ENCODE assay signal across 8 cellular contexts in genomic region chr22:36528336-36528735, GRCh38. TPM values are rescaled to one million over a fixed set of nuclear protein-coding genes. Genes with fewer than 3 reads are reported as not detected.
DNase-seq lines count a peak whose midpoint lies in the region; ATAC-seq and TF ChIP-seq lines count a peak whose summit lies in the region.

No MANE protein-coding gene starts in this region.

- no peak for TF ChIP-seq CTCF in epithelial cell of esophagus (IDR thresholded peaks at IDR 0.05; ENCODE audit: insufficient read depth, low read depth, low read length, missing control alignments)
- no peak for TF ChIP-seq CTCF in neural cell (IDR thresholded peaks at IDR 0.05; ENCODE audit: poor library complexity, severe bottlenecking)

- peaks cover 14% of the 10 kb centered on the region for H3K79me2 ChIP-seq in neural cell (replicated peaks; ENCODE audit: insufficient read depth, low read length)

- H3K4me3 ChIP-seq in SK-N-MC (peak overlapping the region; percentile 91), epithelial cell of esophagus (ENCODE audit: low read length) (peak overlapping the region; percentile 91), neural cell (ENCODE audit: low read length) (peak overlapping the region; percentile 88)

- no peaks in the 10 kb centered on the region for H3K9me2 ChIP-seq in neural cell (ENCODE audit: insufficient read depth, low read length)

- no peaks in the 10 kb centered on the region for H3F3A ChIP-seq in neural cell (ENCODE audit: insufficient read depth, low read length, poor library complexity, severe bottlenecking)

- H3K36me3 ChIP-seq in SK-N-MC (ENCODE audit: insufficient read depth, low read length), result peaks cover 50% of the 10 kb centered on the region
- H3K36me3 ChIP-seq in neural cell (ENCODE audit: insufficient read depth, low read length), result peaks cover 4% of the 10 kb centered on the region

- no peaks in the 10 kb centered on the region for H4K20me1 ChIP-seq in neural cell (ENCODE audit: insufficient read depth)

- H3K9ac ChIP-seq in SK-N-MC (ENCODE audit: insufficient read length) (peak overlapping the region; percentile 99), neural cell (ENCODE audit: low read length) (peak overlapping the region; percentile 78)

- no peak for DNase-seq in SK-N-MC (ENCODE audit: low read depth, low spot score)
- DNase-seq in epithelial cell of esophagus (ENCODE audit: low read depth), result no peak
- DNase-seq in glomerular visceral epithelial cell (ENCODE audit: extremely low spot score), result no peak
- DNase-seq in SKM-1 treated with dmso at 0.1 percent for 144 hours (lab: John Stamatoyannopoulos, UW; ENCODE audit: unreplicated experiment), result no peak

- H3K27ac ChIP-seq in SK-N-MC (peak overlapping the region; percentile 92), neural cell (ENCODE audit: low read length) (peak overlapping the region; percentile 71)

- TF ChIP-seq EP300 in neural cell (conservative IDR thresholded peaks at IDR 0.05; ENCODE audit: poor library complexity, severe bottlenecking), result no peak

- no peaks in the 10 kb centered on the region for H3K9me3 ChIP-seq in SK-N-MC (ENCODE audit: low read depth, low read length)
- no peaks in the 10 kb centered on the region for H3K9me3 ChIP-seq in neural cell (ENCODE audit: low read length)

- peak overlapping the region; percentile 79 for H3K4me2 ChIP-seq in neural cell (ENCODE audit: low read length)

- ATAC-seq in GM21825 (IDR thresholded peaks at IDR 0.05; ENCODE audit: unreplicated experiment) (peak; percentile 1), HG02870 (IDR thresholded peaks at IDR 0.05; ENCODE audit: unreplicated experiment) (no peak), HG03565 (IDR thresholded peaks at IDR 0.05; ENCODE audit: unreplicated experiment) (no peak)

- no peaks in the 10 kb centered on the region for H3K27me3 ChIP-seq in neural cell (ENCODE audit: insufficient read depth, low read depth, low read length)

- peak overlapping the region; percentile 63 for H2AFZ ChIP-seq in neural cell (ENCODE audit: low read depth, low read length)

- TF ChIP-seq RAD21 in neural cell (conservative IDR thresholded peaks at IDR 0.05), result no peak

TF ChIP-seq in neural cell, 6 proteins besides CTCF, POLR2A, EP300 and RAD21:
- TF ChIP-seq SMC3 (conservative IDR thresholded peaks at IDR 0.05; ENCODE audit: poor library complexity) (no peak), MXI1 (conservative IDR thresholded peaks at IDR 0.05; ENCODE audit: poor library complexity, severe bottlenecking) (no peak), REST (IDR thresholded peaks at IDR 0.05; ENCODE audit: borderline replicate concordance) (no peak), EZH2 (IDR thresholded peaks at IDR 0.05; ENCODE audit: borderline replicate concordance, insufficient read depth, low read length, poor library complexity, severe bottlenecking) (no peak), TAF1 (IDR thresholded peaks at IDR 0.05; ENCODE audit: low read depth) (no peak), POLR2AphosphoS5 (IDR thresholded peaks at IDR 0.05) (no peak)

RNA-seq across cellular contexts. Expression of gene EIF3D, which starts 0.6 kb away (rescaled TPM):
- 114 and 133 TPM in 2 replicates for polyA plus RNA-seq in neural cell
- 142 and 147 TPM in 2 replicates for polyA minus RNA-seq in neural cell

RNA-seq across cellular contexts. Expression of gene FOXRED2, which starts 21.5 kb away (rescaled TPM):
- 7.9 and 9.6 TPM in 2 replicates for polyA plus RNA-seq in neural cell
- 16.8 and 18.0 TPM in 2 replicates for polyA minus RNA-seq in neural cell

RNA-seq across cellular contexts. Expression of gene TXN2, which starts 46.9 kb away (rescaled TPM):
- polyA plus RNA-seq in neural cell, result 26.2 and 44.3 TPM in 2 replicates
- polyA minus RNA-seq in neural cell, result 14.6 and 16.2 TPM in 2 replicates
